Comparison of ENCODE assay signal across 1 cellular context in the genomic region with DNA sequence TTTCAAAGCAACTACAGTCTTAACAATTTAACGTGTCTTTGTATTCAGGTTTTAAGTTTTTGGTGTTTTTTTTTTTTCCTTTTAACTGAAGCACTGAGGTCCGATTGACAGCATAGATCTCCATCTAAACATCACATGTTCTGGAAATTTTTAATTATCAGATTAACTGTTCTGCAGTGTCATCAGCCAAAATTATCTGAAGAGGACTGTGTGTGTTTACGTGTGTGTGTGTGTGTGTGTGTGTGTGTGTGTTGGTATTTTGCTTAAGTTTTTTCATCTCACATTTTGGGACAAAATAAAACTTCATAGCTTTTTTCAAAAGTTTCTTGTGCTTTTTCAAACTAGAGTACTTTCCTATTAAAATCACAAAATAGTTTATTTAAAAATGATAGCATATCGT.
TF ChIP-seq lines count a peak whose summit lies in the region.

No MANE protein-coding gene starts in this region.

TF ChIP-seq in IMR-90, 13 proteins besides CTCF, POLR2A, EP300 and RAD21 (continued from another document):
- TF ChIP-seq, protein P1, sequence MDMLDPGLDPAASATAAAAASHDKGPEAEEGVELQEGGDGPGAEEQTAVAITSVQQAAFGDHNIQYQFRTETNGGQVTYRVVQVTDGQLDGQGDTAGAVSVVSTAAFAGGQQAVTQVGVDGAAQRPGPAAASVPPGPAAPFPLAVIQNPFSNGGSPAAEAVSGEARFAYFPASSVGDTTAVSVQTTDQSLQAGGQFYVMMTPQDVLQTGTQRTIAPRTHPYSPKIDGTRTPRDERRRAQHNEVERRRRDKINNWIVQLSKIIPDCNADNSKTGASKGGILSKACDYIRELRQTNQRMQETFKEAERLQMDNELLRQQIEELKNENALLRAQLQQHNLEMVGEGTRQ (IDR thresholded peaks at IDR 0.05; ENCODE audit: low read depth, low read length), result no peak
- TF ChIP-seq RFX5 (IDR thresholded peaks at IDR 0.05; ENCODE audit: low read depth, low read length) (no peak), CEBPB (IDR thresholded peaks at IDR 0.05; ENCODE audit: low read depth, low read length) (no peak), MAZ (IDR thresholded peaks at IDR 0.05; ENCODE audit: borderline replicate concordance, low read depth, low read length) (no peak), SMC3 (IDR thresholded peaks at IDR 0.05; ENCODE audit: low read depth, low read length) (no peak)
